In the genomic region with DNA sequence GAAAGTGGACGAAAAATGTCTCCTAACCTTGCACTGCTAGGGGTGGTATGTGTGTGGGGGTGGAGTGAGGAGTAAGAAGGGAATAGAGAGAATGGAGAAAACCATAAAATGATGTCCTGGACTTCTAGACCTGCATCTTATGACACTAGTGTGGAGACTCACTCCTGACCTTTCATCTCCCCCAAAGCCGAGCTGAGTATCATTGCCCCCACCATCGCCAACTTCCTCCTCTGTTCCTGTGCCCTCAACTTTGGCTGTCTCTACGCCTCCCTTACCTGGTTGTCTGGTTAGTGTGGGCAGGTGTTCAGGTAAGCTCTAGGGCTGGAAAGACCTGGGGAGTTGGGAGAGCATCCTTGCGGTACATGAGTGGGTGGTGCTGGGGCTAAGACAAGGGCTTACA, we compare ENCODE assay signal across 1 cellular context.
TF ChIP-seq lines count a peak whose summit lies in the region.

No MANE protein-coding gene starts in this region.

TF ChIP-seq in GM12878, 131 proteins besides CTCF, POLR2A, EP300 and RAD21:
- TF ChIP-seq NFXL1 (IDR thresholded peaks at IDR 0.05; ENCODE audit: borderline replicate concordance) (no peak), RFX5 (IDR thresholded peaks at IDR 0.05; ENCODE audit: low read depth, low read length) (no peak), WRNIP1 (IDR thresholded peaks at IDR 0.05; ENCODE audit: borderline replicate concordance, low read depth, low read length) (no peak), IKZF1 (conservative IDR thresholded peaks at IDR 0.05) (no peak), MEF2B (IDR thresholded peaks at IDR 0.05; ENCODE audit: partially characterized antibody, poor library complexity, severe bottlenecking) (no peak), MTA3 (IDR thresholded peaks at IDR 0.05; ENCODE audit: borderline replicate concordance, low read length) (no peak), SREBF2 (IDR thresholded peaks at IDR 0.05; ENCODE audit: low read length) (no peak), RELA (IDR thresholded peaks at IDR 0.05; ENCODE audit: borderline replicate concordance, partially characterized antibody) (no peak), TAF1 (IDR thresholded peaks at IDR 0.05; ENCODE audit: borderline replicate concordance, low read depth, low read length) (no peak), PML (IDR thresholded peaks at IDR 0.05; ENCODE audit: low read length) (no peak), NR2C1 (IDR thresholded peaks at IDR 0.05) (no peak)
